In genomic region chr7:151485006-151485732, GRCh38 we compare ENCODE assay signal across 1 cellular context.
TF ChIP-seq lines count a peak whose summit lies in the region.

No MANE protein-coding gene starts in this region.

TF ChIP-seq in WTC11, 78 proteins besides CTCF, POLR2A, EP300 and RAD21 (continued from another document):
- TF ChIP-seq ZNF396 (CRISPR knock-in tag; IDR thresholded peaks at IDR 0.05; ENCODE audit: borderline replicate concordance) (no peak), EMX1 (CRISPR knock-in tag; IDR thresholded peaks at IDR 0.05) (no peak), MAX (CRISPR knock-in tag; IDR thresholded peaks at IDR 0.05) (no peak), ARID4B (CRISPR knock-in tag; IDR thresholded peaks at IDR 0.05; ENCODE audit: borderline replicate concordance) (no peak), E2F4 (CRISPR knock-in tag; IDR thresholded peaks at IDR 0.05; ENCODE audit: borderline replicate concordance, low read depth) (no peak), TCF7 (CRISPR knock-in tag; IDR thresholded peaks at IDR 0.05; ENCODE audit: low read depth) (no peak), ETV6 (CRISPR knock-in tag; IDR thresholded peaks at IDR 0.05) (no peak), SMAD4 (CRISPR knock-in tag; IDR thresholded peaks at IDR 0.05) (no peak), ZNF263 (CRISPR knock-in tag; IDR thresholded peaks at IDR 0.05; ENCODE audit: low read depth) (no peak), ZNF532 (CRISPR knock-in tag; IDR thresholded peaks at IDR 0.05; ENCODE audit: borderline replicate concordance) (no peak), NR1H2 (CRISPR knock-in tag; IDR thresholded peaks at IDR 0.05) (no peak)
